ENCODE assay signal across 21 cellular contexts in genomic region chr6:142440603-142441293, GRCh38.
DNase-seq lines count a peak whose midpoint lies in the region; ATAC-seq, FAIRE-seq and TF ChIP-seq lines count a peak whose summit lies in the region.
"Had no signal": no experiment of that assay in that cellular context is flagged by ENCODE, and none has a peak within 500 bp of the region (broad histone marks: within the 10 kb centered on the region; RNA-seq: fewer than 3 reads in every experiment).

No MANE protein-coding gene starts in this region.

- no peaks in the 10 kb centered on the region for H3K9me3 Mint-ChIP-seq in nephron progenitor cell
- H3K9me3 Mint-ChIP-seq: CD4-positive, alpha-beta T cell had no signal

- no peak overlapping the region for H4K8ac ChIP-seq in H1 (ENCODE audit: extremely low read depth, insufficient read depth, low read length)
- H4K8ac ChIP-seq in mesendoderm (ENCODE audit: low read depth, low read length), result no peak overlapping the region

- H3K27ac Mint-ChIP-seq in nephron progenitor cell, result no peak overlapping the region
- H3K27ac Mint-ChIP-seq: CD4-positive, alpha-beta T cell had no signal

- no peaks in the 10 kb centered on the region for H3K79me1 ChIP-seq in H1 (ENCODE audit: low read depth, low read length)
- no peaks in the 10 kb centered on the region for H3K79me1 ChIP-seq in mesendoderm (ENCODE audit: low read length)

- no peak overlapping the region for H2AFZ ChIP-seq in H1 (ENCODE audit: low read length)

- H3K9ac ChIP-seq in HUES48 (ENCODE audit: low read depth, low read length) (no peak overlapping the region), H1 (replicated peaks in 1 of 4; ENCODE audit: extremely low read depth in 1 of 4, low read depth in 3 of 4, low read length in 3 of 4) (no peak overlapping the region), mesendoderm (ENCODE audit: low read length) (no peak overlapping the region)

- H3K27me3 ChIP-seq in HUES48 (ENCODE audit: control insufficient read depth, insufficient read depth, low read length), result no peaks in the 10 kb centered on the region
- no peaks in the 10 kb centered on the region for H3K27me3 ChIP-seq in H1 (replicated peaks in 1 of 4; ENCODE audit: control insufficient read depth in 3 of 4, extremely low read depth in 1 of 4, insufficient read depth in 3 of 4, low read length in 3 of 4)
- no peaks in the 10 kb centered on the region for H3K27me3 ChIP-seq in mesendoderm (ENCODE audit: insufficient read depth, low read length, poor library complexity)

- no peaks in the 10 kb centered on the region for H3K36me3 ChIP-seq in HUES48 (ENCODE audit: control insufficient read depth, insufficient read depth, low read length)
- H3K36me3 ChIP-seq in H1 (ENCODE audit: control insufficient read depth in 2 of 4, insufficient read depth in 4 of 4, low read length in 3 of 4), result no peaks in the 10 kb centered on the region
- no peaks in the 10 kb centered on the region for H3K36me3 ChIP-seq in mesendoderm (ENCODE audit: control insufficient read depth, insufficient read depth, low read length)

- H3K4me1 ChIP-seq in A549 (no peaks in the 10 kb centered on the region), HUES48 (ENCODE audit: control insufficient read depth, insufficient read depth, low read length) (peaks cover 30% of the 10 kb centered on the region), H1 (replicated peaks in 1 of 4; ENCODE audit: control insufficient read depth in 3 of 4, insufficient read depth in 4 of 4, low read length in 3 of 4) (peaks cover 0 to 15% (median 3%) of the 10 kb centered on the region in 4 experiments; a peak in 5 of 7 replicates), mesendoderm (ENCODE audit: control insufficient read depth, low read depth, low read length) (peaks cover 9% of the 10 kb centered on the region)
- H3K4me1 ChIP-seq: Caco-2 had no signal

- H2AK5ac ChIP-seq in H1 (ENCODE audit: low read depth, low read length) (no peak overlapping the region), mesendoderm (ENCODE audit: low read length) (no peak overlapping the region)

- no peaks in the 10 kb centered on the region for H3K27me3 Mint-ChIP-seq in nephron progenitor cell (ENCODE audit: low read depth, poor library complexity)

- H4K91ac ChIP-seq in H1 (replicated peaks; ENCODE audit: insufficient read length, low read length), result no peak overlapping the region

- H3K18ac ChIP-seq in H1 (ENCODE audit: extremely low read depth, low read length), result no peak overlapping the region
- H3K18ac ChIP-seq in mesendoderm (ENCODE audit: low read length), result no peak overlapping the region

- H3K36me3 Mint-ChIP-seq in nephron progenitor cell (ENCODE audit: low read depth), result no peaks in the 10 kb centered on the region

- no peak overlapping the region for H3K4ac ChIP-seq in H1 (replicated peaks; ENCODE audit: insufficient read length, low read depth, low read length)
- H3K4ac ChIP-seq in mesendoderm (ENCODE audit: low read depth, low read length), result no peak overlapping the region

- H2BK15ac ChIP-seq in H1 (ENCODE audit: low read length) (no peak overlapping the region), mesendoderm (replicated peaks; ENCODE audit: low read depth) (no peak overlapping the region)

- H3K4me3 Mint-ChIP-seq in nephron progenitor cell, result no peak overlapping the region
- H3K4me3 Mint-ChIP-seq: CD4-positive, alpha-beta T cell had no signal

- H3K23me2 ChIP-seq in H1 (ENCODE audit: low read depth, low read length), result no peaks in the 10 kb centered on the region; the same call in 1 of the 2 replicates

- 0 out of 2 replicates have a peak overlapping the region, but pooled peaks have one; percentile 31 for H2BK5ac ChIP-seq in H1 (ENCODE audit: low read depth, low read length)
- no peak overlapping the region for H2BK5ac ChIP-seq in mesendoderm (ENCODE audit: low read length)

- no peak overlapping the region for H2BK120ac ChIP-seq in H1 (replicated peaks; ENCODE audit: low read depth, low read length)
- H2BK120ac ChIP-seq in mesendoderm (ENCODE audit: low read depth, low read length), result no peak overlapping the region

- H3K27ac ChIP-seq in A549 (no peak overlapping the region), HUES48 (ENCODE audit: low read depth, low read length) (peak overlapping the region; percentile 82), H1 (ENCODE audit: low read depth, low read length) (no peak overlapping the region), mesendoderm (ENCODE audit: low read depth, low read length) (no peak overlapping the region)

- TF ChIP-seq CTCF in A549 (IDR thresholded peaks at IDR 0.05), result no peak
- no peak for TF ChIP-seq CTCF in H1 (IDR thresholded peaks at IDR 0.05; ENCODE audit: control extremely low read depth in 1 of 3, insufficient read depth in 1 of 3, low read depth in 1 of 3, low read length in 3 of 3)
- TF ChIP-seq CTCF in nephron progenitor cell (IDR thresholded peaks at IDR 0.05), result no peak

- H3K4me1 Mint-ChIP-seq in nephron progenitor cell, result peaks cover 6% of the 10 kb centered on the region

- WGBS in A549 (ENCODE audit: missing lambda C conversion rate), result 71% methylated on average over 4 of the region's 4 CpGs
- WGBS in H1 (ENCODE audit: extremely low coverage in 1 of 2, insufficient coverage in 1 of 2, insufficient read length in 1 of 2, insufficient replicate concordance in 2 of 2, low coverage in 1 of 2, low lambda C conversion rate in 2 of 2, missing lambda C conversion rate in 1 of 2), 2 experiments, result 18% methylated on average over 4 of the region's 4 CpGs; no CpG with 5 or more reads in 1 of the 2 experiments
- no CpG with 5 or more reads among the region's 4 CpGs for WGBS in mesendoderm (ENCODE audit: extremely low coverage, insufficient coverage, low lambda C conversion rate)

- POLR2A ChIA-PET in A549 (lab: Yijun Ruan, JAX) (no interaction called here), H1 (lab: Charles Lee; ENCODE audit: partially characterized antibody) (no interaction called here)

- H4K20me1 ChIP-seq in H1 (replicated peaks in 1 of 2; ENCODE audit: control insufficient read depth in 1 of 2, insufficient read depth in 2 of 2, low read length in 2 of 2), result no peaks in the 10 kb centered on the region

- CTCF ChIA-PET in A549 (lab: Yijun Ruan, JAX) (interaction anchor here (1.2 kb wide), 1 partner anchor 20 kb away, joined by 3 read pairs; no protein-coding TSS in a partner anchor), H1 (lab: Charles Lee; ENCODE audit: partially characterized antibody) (interaction anchor here (0.9 kb wide), 1 partner anchor 9 kb away, joined by 4 read pairs; no protein-coding TSS in a partner anchor)

- FAIRE-seq in A549 (lab: Jason Lieb, UNC), result no peak
- FAIRE-seq in H1 (lab: Jason Lieb, UNC), result peak; percentile 60
- FAIRE-seq: RCC 7860 had no signal

- no peak overlapping the region for H2BK20ac ChIP-seq in H1 (ENCODE audit: low read length)

- no peak for ATAC-seq in A549
- ATAC-seq: Right ventricle myocardium inferior had no signal

- H3K56ac ChIP-seq in H1 (replicated peaks; ENCODE audit: insufficient read length, low read depth, low read length), result no peak overlapping the region
- H3K56ac ChIP-seq in mesendoderm (ENCODE audit: low read length), result no peak overlapping the region

- H3K4me3 ChIP-seq in A549 (no peak overlapping the region), HUES48 (ENCODE audit: low read depth, low read length) (peak overlapping the region; percentile 37; the same call in 1 of the 2 replicates), H1 (ENCODE audit: extremely low read depth in 1 of 4, insufficient read depth in 2 of 4, low read depth in 3 of 4, low read length in 4 of 4) (no peak overlapping the region), mesendoderm (ENCODE audit: low read length) (no peak overlapping the region)

- TF ChIP-seq EP300 in A549 (IDR thresholded peaks at IDR 0.05) (no peak), H1 (IDR thresholded peaks at IDR 0.05; ENCODE audit: borderline replicate concordance in 1 of 2, low read depth in 2 of 2, low read length in 2 of 2) (no peak)

- no peak overlapping the region for H2BK12ac ChIP-seq in H1 (ENCODE audit: low read depth, low read length)

- TF ChIP-seq RAD21 in A549 (conservative IDR thresholded peaks at IDR 0.05 in 1 of 2, IDR thresholded peaks at IDR 0.05 in 1 of 2), result no peak
- no peak for TF ChIP-seq RAD21 in H1 (IDR thresholded peaks at IDR 0.05 in 1 of 2, conservative IDR thresholded peaks at IDR 0.05 in 1 of 2; ENCODE audit: low read depth in 2 of 2, low read length in 2 of 2)

- no peak overlapping the region for H3K14ac ChIP-seq in H1 (ENCODE audit: insufficient read length)

- H4K5ac ChIP-seq in H1 (ENCODE audit: insufficient read length, low read depth, low read length), result no peak overlapping the region
- no peak overlapping the region for H4K5ac ChIP-seq in mesendoderm (ENCODE audit: low read length)

- H3K23ac ChIP-seq in H1 (ENCODE audit: insufficient read length), result no peak overlapping the region
- no peak overlapping the region for H3K23ac ChIP-seq in mesendoderm (ENCODE audit: low read length)

- H3K9me3 ChIP-seq in A549 (no peaks in the 10 kb centered on the region), HUES48 (ENCODE audit: control insufficient read depth, insufficient read depth, low read length) (no peaks in the 10 kb centered on the region), H1 (ENCODE audit: insufficient read depth in 2 of 2, low read depth in 1 of 2, low read length in 1 of 2) (no peaks in the 10 kb centered on the region)
- H3K9me3 ChIP-seq: Caco-2 had no signal

- TF ChIP-seq POLR2A in A549 (IDR thresholded peaks at IDR 0.05; ENCODE audit: low read length) (no peak), H1 (IDR thresholded peaks at IDR 0.05; ENCODE audit: control extremely low read depth in 1 of 2, low read depth in 2 of 2, low read length in 2 of 2) (no peak)

- H3K4me2 ChIP-seq in A549 (no peak overlapping the region), H1 (ENCODE audit: insufficient read depth in 1 of 2, low read depth in 2 of 2, low read length in 2 of 2) (peak overlapping the region in 1 of 2 experiments; percentile 32; a peak in 2 of 4 replicates), mesendoderm (ENCODE audit: low read length) (no peak overlapping the region)

- DNase-seq in A549 (ENCODE audit: low read depth in 1 of 2, low spot score in 1 of 2) (no peak), H1 (ENCODE audit: low read depth in 1 of 2, low spot score in 2 of 2) (peak in 1 of 2 experiments; percentile 15), mesendoderm (peak; percentile 51), Kasumi-1 (lab: John Stamatoyannopoulos, UW) (no peak), NCI-H510A (lab: John Stamatoyannopoulos, UW) (no peak), nephron progenitor cell (no peak), SKM-1 treated with dmso at 0.1 percent for 144 hours (lab: John Stamatoyannopoulos, UW; ENCODE audit: unreplicated experiment) (no peak)
- DNase-seq: 8988T; Caco-2; CD4-positive, alpha-beta T cell; GDM1; GOT3; NCI-H1048; NCI-H1436; NCI-H2029; NCI-H2171; NCI-H446 treated with DMSO at 0.1 percent for 48 hours; NK-92 treated with Interleukin-12 subunit alpha and Interleukin-12 subunit beta, amount 100 ng/mL, for 24 hours had no signal

- H3K79me2 ChIP-seq in H1 (ENCODE audit: control insufficient read depth in 1 of 2, insufficient read depth in 2 of 2, low read length in 2 of 2), result no peaks in the 10 kb centered on the region
- no peaks in the 10 kb centered on the region for H3K79me2 ChIP-seq in mesendoderm (ENCODE audit: control insufficient read depth, insufficient read depth, low read length)

TF ChIP-seq in H1, 55 proteins besides CTCF, POLR2A, EP300 and RAD21 (continues in another document):
- TF ChIP-seq MAFK (IDR thresholded peaks at IDR 0.05; ENCODE audit: low read depth, low read length) (peak; percentile 86), TEAD4 (IDR thresholded peaks at IDR 0.05; ENCODE audit: low read depth, low read length) (peak; percentile 94)

Comparison
In these comparisons a context has a peak if more than half of its experiments do, and no peak if none do; other contexts are left out.
1. Of the 18 proteins assayed by ChIP-seq in both H1 and A549: peak only in H1: none; only in A549: none; in both: MAFK; in neither: 17.